In genomic region chr19:1455336-1456120, GRCh38 we compare ENCODE assay signal across 8 cellular contexts. TPM values are rescaled to one million over a fixed set of nuclear protein-coding genes. Genes with fewer than 3 reads are reported as not detected.
DNase-seq lines count a peak whose midpoint lies in the region; ATAC-seq and TF ChIP-seq lines count a peak whose summit lies in the region.

No MANE protein-coding gene starts in this region.

- peaks cover 45% of the 10 kb centered on the region for H3K27me3 Mint-ChIP-seq in activated T-helper 2 cell treated with anti-CD3 and anti-CD28 coated beads, Interferon-gamma antibody, Interleukin-2, Interleukin-4, amounts not matched to agents 10 μg/mL and 5 μg/mL and 100 μg/mL, durations not matched to agents 14 hours and 24 hours and 36 hours (ENCODE audit: low read depth)
- peaks cover 78% of the 10 kb centered on the region for H3K27me3 Mint-ChIP-seq in stimulated activated memory B cell treated with anti-CD40 and anti-IgM and Interleukin-4, amounts not matched to agents 10 μg/mL and 1 μg/mL and 100 μg/mL, for 72 hours

- H3K9me3 Mint-ChIP-seq in activated T-helper 2 cell treated with anti-CD3 and anti-CD28 coated beads, Interferon-gamma antibody, Interleukin-2, Interleukin-4, amounts not matched to agents 10 μg/mL and 5 μg/mL and 100 μg/mL, durations not matched to agents 14 hours and 24 hours and 36 hours: no peaks in the 10 kb centered on the region
- H3K9me3 Mint-ChIP-seq in stimulated activated memory B cell treated with anti-CD40 and anti-IgM and Interleukin-4, amounts not matched to agents 10 μg/mL and 1 μg/mL and 100 μg/mL, for 72 hours: no peaks in the 10 kb centered on the region

- no peak overlapping the region for H3K27ac Mint-ChIP-seq in activated T-helper 2 cell treated with anti-CD3 and anti-CD28 coated beads, Interferon-gamma antibody, Interleukin-2, Interleukin-4, amounts not matched to agents 10 μg/mL and 5 μg/mL and 100 μg/mL, durations not matched to agents 14 hours and 24 hours and 36 hours
- no peak overlapping the region for H3K27ac Mint-ChIP-seq in stimulated activated memory B cell treated with anti-CD40 and anti-IgM and Interleukin-4, amounts not matched to agents 10 μg/mL and 1 μg/mL and 100 μg/mL, for 72 hours

- H3K4me1 Mint-ChIP-seq in activated T-helper 2 cell treated with anti-CD3 and anti-CD28 coated beads, Interferon-gamma antibody, Interleukin-2, Interleukin-4, amounts not matched to agents 10 μg/mL and 5 μg/mL and 100 μg/mL, durations not matched to agents 14 hours and 24 hours and 36 hours (ENCODE audit: low read depth): peaks cover 4% of the 10 kb centered on the region
- peaks cover 32% of the 10 kb centered on the region for H3K4me1 Mint-ChIP-seq in stimulated activated memory B cell treated with anti-CD40 and anti-IgM and Interleukin-4, amounts not matched to agents 10 μg/mL and 1 μg/mL and 100 μg/mL, for 72 hours

- no peak for TF ChIP-seq CTCF in GM10248 (IDR thresholded peaks at IDR 0.05; ENCODE audit: control extremely low read depth, extremely low read depth, low read depth, missing control alignments)

- DNase-seq in A172 (ENCODE audit: low spot score) (peak; percentile 64), GM10248 (ENCODE audit: extremely low spot score) (peak; percentile 79), NCI-H774 (lab: John Stamatoyannopoulos, UW) (peak; percentile 95), left cardiac atrium (peak; percentile 56), NCI-H1105 (lab: John Stamatoyannopoulos, UW) (no peak)
- peak; percentile 55 for DNase-seq in activated T-helper 2 cell treated with anti-CD3 and anti-CD28 coated beads, Interferon-gamma antibody, Interleukin-2, Interleukin-4, amounts not matched to agents 10 μg/mL and 5 μg/mL and 100 μg/mL, durations not matched to agents 14 hours and 24 hours and 36 hours (ENCODE audit: low spot score)

- CTCF ChIA-PET in GM10248 (lab: Yijun Ruan, JAX): interaction anchor here (1.8 to 3.7 kb wide), 4 partner anchors 11 to 13 kb away, joined by 6 to 25 read pairs (median 14); no protein-coding TSS in a partner anchor

- ATAC-seq in left cardiac atrium: peak; percentile 12 to 30
- ATAC-seq in stimulated activated memory B cell treated with anti-CD40 and anti-IgM and Interleukin-4, amounts not matched to agents 10 μg/mL and 1 μg/mL and 100 μg/mL, for 72 hours: peak; percentile 55
- no peak for ATAC-seq in HG03571 (IDR thresholded peaks at IDR 0.05; ENCODE audit: unreplicated experiment)

- intact Hi-C loops in activated T-helper 2 cell treated with anti-CD3 and anti-CD28 coated beads, Interferon-gamma antibody, Interleukin-2, Interleukin-4, amounts not matched to agents 10 μg/mL and 5 μg/mL and 100 μg/mL, durations not matched to agents 14 hours and 24 hours and 36 hours (cut with micrococcal nuclease): no loop called here
- intact Hi-C loops in left cardiac atrium (cut with DNase I): loop anchor here in 1 of 2 donors (10.0 kb wide), 1 partner anchor 171 kb away; the partner anchor contains the start of gene EFNA2

- no peaks in the 10 kb centered on the region for H3K36me3 Mint-ChIP-seq in activated T-helper 2 cell treated with anti-CD3 and anti-CD28 coated beads, Interferon-gamma antibody, Interleukin-2, Interleukin-4, amounts not matched to agents 10 μg/mL and 5 μg/mL and 100 μg/mL, durations not matched to agents 14 hours and 24 hours and 36 hours (ENCODE audit: low read depth)
- peaks cover 6% of the 10 kb centered on the region for H3K36me3 Mint-ChIP-seq in stimulated activated memory B cell treated with anti-CD40 and anti-IgM and Interleukin-4, amounts not matched to agents 10 μg/mL and 1 μg/mL and 100 μg/mL, for 72 hours

- H3K4me3 Mint-ChIP-seq in activated T-helper 2 cell treated with anti-CD3 and anti-CD28 coated beads, Interferon-gamma antibody, Interleukin-2, Interleukin-4, amounts not matched to agents 10 μg/mL and 5 μg/mL and 100 μg/mL, durations not matched to agents 14 hours and 24 hours and 36 hours (ENCODE audit: low read depth): peak overlapping the region; percentile 1
- H3K4me3 Mint-ChIP-seq in stimulated activated memory B cell treated with anti-CD40 and anti-IgM and Interleukin-4, amounts not matched to agents 10 μg/mL and 1 μg/mL and 100 μg/mL, for 72 hours: no peak overlapping the region

- POLR2A ChIA-PET in GM10248 (lab: Yijun Ruan, JAX): interaction anchor here (0.5 to 2.0 kb wide), 3 partner anchors 11 to 15 kb away, joined by 5 to 7 read pairs (median 6); no protein-coding TSS in a partner anchor

RNA-seq across cellular contexts. Expression of gene APC2, which starts 5.6 kb away (rescaled TPM):
- 0.79 and 5.5 TPM in 2 replicates for total RNA-seq in A172 (2014; rRNA removed; shearing (Covaris generic))
- total RNA-seq in activated T-helper 2 cell treated with anti-CD3 and anti-CD28 coated beads, Interferon-gamma antibody, Interleukin-2, Interleukin-4, amounts not matched to agents 10 μg/mL and 5 μg/mL and 100 μg/mL, durations not matched to agents 14 hours and 24 hours and 36 hours: 0.07 and 0.21 TPM in 2 replicates
- under 1 TPM; 0.18 to 0.21 TPM for total RNA-seq in left cardiac atrium

RNA-seq across cellular contexts. Expression of gene RPS15, which starts 17.3 kb away (rescaled TPM):
- total RNA-seq in A172 (2014; rRNA removed; shearing (Covaris generic)): 2,554 and 2,923 TPM in 2 replicates
- 1,450 and 1,471 TPM in 2 replicates for total RNA-seq in activated T-helper 2 cell treated with anti-CD3 and anti-CD28 coated beads, Interferon-gamma antibody, Interleukin-2, Interleukin-4, amounts not matched to agents 10 μg/mL and 5 μg/mL and 100 μg/mL, durations not matched to agents 14 hours and 24 hours and 36 hours
- 100 to 1,000 TPM; 714 to 737 TPM for total RNA-seq in left cardiac atrium

RNA-seq across cellular contexts. Expression of gene C19orf25, which starts 23.5 kb away (rescaled TPM):
- 44.0 and 60.4 TPM in 2 replicates for total RNA-seq in A172 (2014; rRNA removed; shearing (Covaris generic))
- 33.0 and 37.9 TPM in 2 replicates for total RNA-seq in activated T-helper 2 cell treated with anti-CD3 and anti-CD28 coated beads, Interferon-gamma antibody, Interleukin-2, Interleukin-4, amounts not matched to agents 10 μg/mL and 5 μg/mL and 100 μg/mL, durations not matched to agents 14 hours and 24 hours and 36 hours
- 10 to 100 TPM; 16.1 to 18.9 TPM for total RNA-seq in left cardiac atrium

RNA-seq across cellular contexts. Expression of gene PCSK4, which starts 34.6 kb away (rescaled TPM):
- 3.1 and 5.4 TPM in 2 replicates for total RNA-seq in A172 (2014; rRNA removed; shearing (Covaris generic))
- total RNA-seq in activated T-helper 2 cell treated with anti-CD3 and anti-CD28 coated beads, Interferon-gamma antibody, Interleukin-2, Interleukin-4, amounts not matched to agents 10 μg/mL and 5 μg/mL and 100 μg/mL, durations not matched to agents 14 hours and 24 hours and 36 hours: 2.1 and 2.6 TPM in 2 replicates
- total RNA-seq in left cardiac atrium: 1 to 10 TPM in 1 of 2 donors, under 1 TPM in 1; 0.89 to 1.6 TPM

RNA-seq across cellular contexts. Expression of gene REEP6, which starts 35.5 kb away (rescaled TPM):
- total RNA-seq in A172 (2014; rRNA removed; shearing (Covaris generic)): 4.1 and 4.3 TPM in 2 replicates
- total RNA-seq in activated T-helper 2 cell treated with anti-CD3 and anti-CD28 coated beads, Interferon-gamma antibody, Interleukin-2, Interleukin-4, amounts not matched to agents 10 μg/mL and 5 μg/mL and 100 μg/mL, durations not matched to agents 14 hours and 24 hours and 36 hours: 1.6 and 2.1 TPM in 2 replicates
- total RNA-seq in left cardiac atrium: 1 to 10 TPM; 2.2 to 2.3 TPM
